Comparison of ENCODE assay signal across 1 cellular context in genomic region chr2:240023792-240024191, GRCh38.
TF ChIP-seq lines count a peak whose summit lies in the region.

No MANE protein-coding gene starts in this region.

TF ChIP-seq in SK-N-SH treated with all-trans-retinoic acid at 6 μM for 48 hours, 23 proteins besides CTCF, POLR2A, EP300 and RAD21 (continued from another document):
- no peak for TF ChIP-seq ZNF565 (CRISPR knock-in tag; conservative IDR thresholded peaks at IDR 0.05; ENCODE audit: low read depth)
- TF ChIP-seq TCF4 (CRISPR knock-in tag; IDR thresholded peaks at IDR 0.05; ENCODE audit: borderline replicate concordance): no peak
- TF ChIP-seq ZNF8 (CRISPR knock-in tag; IDR thresholded peaks at IDR 0.05): no peak
- TF ChIP-seq CREB5 (CRISPR knock-in tag; IDR thresholded peaks at IDR 0.05; ENCODE audit: low read depth): no peak
- TF ChIP-seq GLIS3 (CRISPR knock-in tag; IDR thresholded peaks at IDR 0.05): no peak
- TF ChIP-seq PPARA (CRISPR knock-in tag; IDR thresholded peaks at IDR 0.05; ENCODE audit: borderline replicate concordance): no peak
- TF ChIP-seq PATZ1 (CRISPR knock-in tag; IDR thresholded peaks at IDR 0.05; ENCODE audit: borderline replicate concordance): no peak
- TF ChIP-seq, protein P1, sequence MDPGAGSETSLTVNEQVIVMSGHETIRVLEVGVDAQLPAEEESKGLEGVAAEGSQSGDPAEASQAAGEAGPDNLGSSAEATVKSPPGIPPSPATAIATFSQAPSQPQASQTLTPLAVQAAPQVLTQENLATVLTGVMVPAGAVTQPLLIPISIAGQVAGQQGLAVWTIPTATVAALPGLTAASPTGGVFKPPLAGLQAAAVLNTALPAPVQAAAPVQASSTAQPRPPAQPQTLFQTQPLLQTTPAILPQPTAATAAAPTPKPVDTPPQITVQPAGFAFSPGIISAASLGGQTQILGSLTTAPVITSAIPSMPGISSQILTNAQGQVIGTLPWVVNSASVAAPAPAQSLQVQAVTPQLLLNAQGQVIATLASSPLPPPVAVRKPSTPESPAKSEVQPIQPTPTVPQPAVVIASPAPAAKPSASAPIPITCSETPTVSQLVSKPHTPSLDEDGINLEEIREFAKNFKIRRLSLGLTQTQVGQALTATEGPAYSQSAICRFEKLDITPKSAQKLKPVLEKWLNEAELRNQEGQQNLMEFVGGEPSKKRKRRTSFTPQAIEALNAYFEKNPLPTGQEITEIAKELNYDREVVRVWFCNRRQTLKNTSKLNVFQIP (CRISPR knock-in tag; IDR thresholded peaks at IDR 0.05; ENCODE audit: borderline replicate concordance, low read depth): no peak
- no peak for TF ChIP-seq CSRNP3 (CRISPR knock-in tag; IDR thresholded peaks at IDR 0.05)
- no peak for TF ChIP-seq CSDC2 (CRISPR knock-in tag; IDR thresholded peaks at IDR 0.05)
- TF ChIP-seq ARNTL (CRISPR knock-in tag; IDR thresholded peaks at IDR 0.05; ENCODE audit: borderline replicate concordance, low read depth): no peak
- TF ChIP-seq RARB (CRISPR knock-in tag; IDR thresholded peaks at IDR 0.05): no peak
- TF ChIP-seq SNAI2 (CRISPR knock-in tag; IDR thresholded peaks at IDR 0.05): no peak
- TF ChIP-seq ZFP3 (CRISPR knock-in tag; IDR thresholded peaks at IDR 0.05): no peak
- no peak for TF ChIP-seq ISL1 (CRISPR knock-in tag; IDR thresholded peaks at IDR 0.05)
- no peak for TF ChIP-seq ESRRG (CRISPR knock-in tag; IDR thresholded peaks at IDR 0.05)
- no peak for TF ChIP-seq ZNF70 (CRISPR knock-in tag; IDR thresholded peaks at IDR 0.05)
